Comparison of ENCODE assay signal across 19 cellular contexts in the genomic region with DNA sequence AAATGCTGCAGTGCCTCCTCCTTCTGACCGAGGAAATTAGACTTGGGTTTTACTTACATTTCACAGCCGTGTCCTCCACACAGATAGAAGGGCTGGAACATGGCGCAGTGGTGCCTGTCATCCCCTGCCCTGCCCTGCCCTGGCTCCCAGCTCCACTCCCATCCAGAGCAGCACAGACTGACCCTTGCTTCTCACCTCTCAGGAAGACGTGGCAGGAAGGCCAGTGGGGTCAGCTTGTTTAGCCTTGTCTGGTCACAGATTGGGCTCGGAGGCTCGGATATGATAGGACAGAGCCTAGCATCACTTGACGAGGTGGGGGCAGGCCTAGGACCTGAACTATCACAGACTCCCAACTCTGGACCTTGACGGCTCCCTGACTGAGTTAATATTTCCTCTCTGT.
DNase-seq lines count a peak whose midpoint lies in the region; ATAC-seq and TF ChIP-seq lines count a peak whose summit lies in the region.
"Had no signal": no experiment of that assay in that cellular context is flagged by ENCODE, and none has a peak within 500 bp of the region (broad histone marks: within the 10 kb centered on the region; RNA-seq: fewer than 3 reads in every experiment).

No MANE protein-coding gene starts in this region.

- H3K4me3 ChIP-seq in RWPE2 (ENCODE audit: severe bottlenecking) = no peak overlapping the region
- H3K4me3 ChIP-seq: hepatocyte, thyroid gland had no signal

- DNase-seq in Right ventricle myocardium superior (peak; percentile 39), Right ventricle myocardium inferior (ENCODE audit: missing footprints) (no peak), RWPE2 (ENCODE audit: low spot score) (peak; percentile 72), memory B cell (ENCODE audit: low spot score in 2 of 2) (no peak), ureter (ENCODE audit: low spot score) (no peak), 8988T (no peak)
- no peak for DNase-seq in stimulated activated effector memory CD8-positive, alpha-beta T cell treated with anti-CD3 and anti-CD28 coated beads, Interleukin-12 subunit alpha, Interleukin-12 subunit beta, amount 100 ng/mL, for 72 hours (ENCODE audit: low spot score in 2 of 2)
- no peak for DNase-seq in activated T-helper 2 cell treated with anti-CD3 and anti-CD28 coated beads, Interferon-gamma antibody, Interleukin-2, Interleukin-4, amounts not matched to agents 10 μg/mL and 5 μg/mL and 100 μg/mL, durations not matched to agents 14 hours and 24 hours and 36 hours (ENCODE audit: low spot score)
- DNase-seq: activated CD4-positive, alpha-beta T cell treated with anti-CD3 and anti-CD28 coated beads for 48 hours; activated gamma-delta T cell treated with Interleukin-2 at 50 U/mL for 16 hours; CD4-positive, CD25-positive, alpha-beta regulatory T cell; central memory CD4-positive, alpha-beta T cell; foreskin keratinocyte; NCI-H1105 treated with DMSO at 0.1 percent for 48 hours; NCI-H446 treated with DMSO at 0.1 percent for 48 hours; stimulated activated naive B cell treated with anti-CD40 and anti-IgM and Interleukin-4, amounts not matched to agents 10 μg/mL and 1 μg/mL and 100 μg/mL, for 72 hours; thyroid gland had no signal

- peak overlapping the region; percentile 82 for H3K4me3 Mint-ChIP-seq in memory B cell
- H3K4me3 Mint-ChIP-seq in stimulated activated effector memory CD8-positive, alpha-beta T cell treated with anti-CD3 and anti-CD28 coated beads, Interleukin-12 subunit alpha, Interleukin-12 subunit beta, amount 100 ng/mL, for 72 hours = peak overlapping the region; percentile 67
- H3K4me3 Mint-ChIP-seq in activated T-helper 2 cell treated with anti-CD3 and anti-CD28 coated beads, Interferon-gamma antibody, Interleukin-2, Interleukin-4, amounts not matched to agents 10 μg/mL and 5 μg/mL and 100 μg/mL, durations not matched to agents 14 hours and 24 hours and 36 hours (ENCODE audit: low read depth) = no peak overlapping the region

- peaks cover 17% of the 10 kb centered on the region for H3K4me1 Mint-ChIP-seq in memory B cell
- peaks cover 14% of the 10 kb centered on the region for H3K4me1 Mint-ChIP-seq in stimulated activated effector memory CD8-positive, alpha-beta T cell treated with anti-CD3 and anti-CD28 coated beads, Interleukin-12 subunit alpha, Interleukin-12 subunit beta, amount 100 ng/mL, for 72 hours
- H3K4me1 Mint-ChIP-seq in activated T-helper 2 cell treated with anti-CD3 and anti-CD28 coated beads, Interferon-gamma antibody, Interleukin-2, Interleukin-4, amounts not matched to agents 10 μg/mL and 5 μg/mL and 100 μg/mL, durations not matched to agents 14 hours and 24 hours and 36 hours (ENCODE audit: low read depth) = peaks cover 5% of the 10 kb centered on the region

- TF ChIP-seq CTCF in RWPE2 (IDR thresholded peaks at IDR 0.05; ENCODE audit: poor library complexity, severe bottlenecking) = no peak

- H3K27me3 ChIP-seq in RWPE2 (ENCODE audit: insufficient read depth, poor library complexity, severe bottlenecking) = no peaks in the 10 kb centered on the region
- H3K27me3 ChIP-seq: foreskin keratinocyte, hepatocyte, pancreas, thyroid gland had no signal

- no peak overlapping the region for H3K27ac ChIP-seq in RWPE2 (ENCODE audit: poor library complexity, severe bottlenecking)
- H3K27ac ChIP-seq: foreskin keratinocyte, hepatocyte, thyroid gland had no signal

- H3K4me1 ChIP-seq in RWPE2 (ENCODE audit: insufficient read depth, poor library complexity, severe bottlenecking) = peaks cover 5% of the 10 kb centered on the region
- H3K4me1 ChIP-seq: foreskin keratinocyte had no signal

- peaks cover 1% of the 10 kb centered on the region for H3K27me3 Mint-ChIP-seq in memory B cell
- H3K27me3 Mint-ChIP-seq in activated T-helper 2 cell treated with anti-CD3 and anti-CD28 coated beads, Interferon-gamma antibody, Interleukin-2, Interleukin-4, amounts not matched to agents 10 μg/mL and 5 μg/mL and 100 μg/mL, durations not matched to agents 14 hours and 24 hours and 36 hours (ENCODE audit: low read depth) = peaks cover 9% of the 10 kb centered on the region

- ATAC-seq in Right ventricle myocardium superior (ENCODE audit: poor library complexity) (no peak), Right ventricle myocardium inferior (no peak), RWPE2 (ENCODE audit: low read depth) (no peak), memory B cell (ENCODE audit: low read depth) (no peak)
- ATAC-seq in stimulated activated effector memory CD8-positive, alpha-beta T cell treated with anti-CD3 and anti-CD28 coated beads, Interleukin-12 subunit alpha, Interleukin-12 subunit beta, amount 100 ng/mL, for 72 hours = no peak

- H3K27ac Mint-ChIP-seq in memory B cell = no peak overlapping the region
- H3K27ac Mint-ChIP-seq in stimulated activated effector memory CD8-positive, alpha-beta T cell treated with anti-CD3 and anti-CD28 coated beads, Interleukin-12 subunit alpha, Interleukin-12 subunit beta, amount 100 ng/mL, for 72 hours = peak overlapping the region; percentile 73
- H3K27ac Mint-ChIP-seq in activated T-helper 2 cell treated with anti-CD3 and anti-CD28 coated beads, Interferon-gamma antibody, Interleukin-2, Interleukin-4, amounts not matched to agents 10 μg/mL and 5 μg/mL and 100 μg/mL, durations not matched to agents 14 hours and 24 hours and 36 hours = no peak overlapping the region

- H3K36me3 ChIP-seq in RWPE2 (ENCODE audit: low read depth) = no peaks in the 10 kb centered on the region
- H3K36me3 ChIP-seq: pancreas, thyroid gland had no signal

- H3K9me3 Mint-ChIP-seq in memory B cell = no peaks in the 10 kb centered on the region
- no peaks in the 10 kb centered on the region for H3K9me3 Mint-ChIP-seq in stimulated activated effector memory CD8-positive, alpha-beta T cell treated with anti-CD3 and anti-CD28 coated beads, Interleukin-12 subunit alpha, Interleukin-12 subunit beta, amount 100 ng/mL, for 72 hours
- H3K9me3 Mint-ChIP-seq in activated T-helper 2 cell treated with anti-CD3 and anti-CD28 coated beads, Interferon-gamma antibody, Interleukin-2, Interleukin-4, amounts not matched to agents 10 μg/mL and 5 μg/mL and 100 μg/mL, durations not matched to agents 14 hours and 24 hours and 36 hours = no peaks in the 10 kb centered on the region

- intact Hi-C loops in Right ventricle myocardium superior (cut with DNase I) (loop anchor here (5.0 kb wide), 3 partner anchors 37 to 522 kb away; no protein-coding TSS in a partner anchor), Right ventricle myocardium inferior (cut with DNase I) (loop anchor here (5.0 to 10.0 kb wide), 2 partner anchors 122 to 609 kb away; a partner anchor contains a TSS)
- intact Hi-C loops in activated T-helper 2 cell treated with anti-CD3 and anti-CD28 coated beads, Interferon-gamma antibody, Interleukin-2, Interleukin-4, amounts not matched to agents 10 μg/mL and 5 μg/mL and 100 μg/mL, durations not matched to agents 14 hours and 24 hours and 36 hours (cut with micrococcal nuclease) = loop anchor here (5.0 kb wide), 1 partner anchor 47 kb away; no protein-coding TSS in a partner anchor

- H3K9me3 ChIP-seq in RWPE2 (ENCODE audit: severe bottlenecking) = no peaks in the 10 kb centered on the region
- H3K9me3 ChIP-seq: pancreas, thyroid gland had no signal

- no peaks in the 10 kb centered on the region for H3K36me3 Mint-ChIP-seq in memory B cell
- H3K36me3 Mint-ChIP-seq in stimulated activated effector memory CD8-positive, alpha-beta T cell treated with anti-CD3 and anti-CD28 coated beads, Interleukin-12 subunit alpha, Interleukin-12 subunit beta, amount 100 ng/mL, for 72 hours = peaks cover 5% of the 10 kb centered on the region
- H3K36me3 Mint-ChIP-seq in activated T-helper 2 cell treated with anti-CD3 and anti-CD28 coated beads, Interferon-gamma antibody, Interleukin-2, Interleukin-4, amounts not matched to agents 10 μg/mL and 5 μg/mL and 100 μg/mL, durations not matched to agents 14 hours and 24 hours and 36 hours (ENCODE audit: low read depth) = no peaks in the 10 kb centered on the region
- H3K36me3 Mint-ChIP-seq: CD4-positive, CD25-positive, alpha-beta regulatory T cell had no signal

Comparison
In these comparisons a context has a peak if more than half of its experiments do, and no peak if none do; other contexts are left out.
1. DNase-seq: peak in Right ventricle myocardium superior (single experiment) and RWPE2 (single experiment); none in Right ventricle myocardium inferior (single experiment), memory B cell (0 of 2), stimulated activated effector memory CD8-positive, alpha-beta T cell treated with anti-CD3 and anti-CD28 coated beads, Interleukin-12 subunit alpha, Interleukin-12 subunit beta, amount 100 ng/mL, for 72 hours (0 of 2), ureter (single experiment), 8988T (single experiment) and activated T-helper 2 cell treated with anti-CD3 and anti-CD28 coated beads, Interferon-gamma antibody, Interleukin-2, Interleukin-4, amounts not matched to agents 10 μg/mL and 5 μg/mL and 100 μg/mL, durations not matched to agents 14 hours and 24 hours and 36 hours (single experiment).